Comparison of ENCODE assay signal across 10 cellular contexts in genomic region chr6:170439366-170440351, GRCh38.
DNase-seq lines count a peak whose midpoint lies in the region; ATAC-seq and TF ChIP-seq lines count a peak whose summit lies in the region.
"Had no signal": no experiment of that assay in that cellular context is flagged by ENCODE, and none has a peak within 500 bp of the region (broad histone marks: within the 10 kb centered on the region; RNA-seq: fewer than 3 reads in every experiment).

No MANE protein-coding gene starts in this region.

- H2AFZ ChIP-seq in PC-3 (ENCODE audit: low read length): no peak overlapping the region

- H3K36me3 ChIP-seq in left ventricle myocardium inferior: no peaks in the 10 kb centered on the region
- no peaks in the 10 kb centered on the region for H3K36me3 ChIP-seq in PC-3 (ENCODE audit: low read depth, low read length)

- H3K4me2 ChIP-seq in PC-3 (ENCODE audit: low read length): no peak overlapping the region

- no TSS peak for BruUV-seq in PC-3 (replicated peaks; lab: Mats Ljungman, UMichigan)

- no peak overlapping the region for H3K9ac ChIP-seq in PC-3 (ENCODE audit: low read length)

- no peaks in the 10 kb centered on the region for H3K36me3 Mint-ChIP-seq in natural killer cell treated with Interleukin-12 subunit alpha and Interleukin-12 subunit beta and Interleukin-15 and Interleukin-18, amount 100 ng/mL, for 72 hours
- no peaks in the 10 kb centered on the region for H3K36me3 Mint-ChIP-seq in T-cell

- H3K27ac Mint-ChIP-seq in natural killer cell treated with Interleukin-12 subunit alpha and Interleukin-12 subunit beta and Interleukin-15 and Interleukin-18, amount 100 ng/mL, for 72 hours: no peak overlapping the region
- no peak overlapping the region for H3K27ac Mint-ChIP-seq in T-cell
- H3K27ac Mint-ChIP-seq: activated naive CD4-positive, alpha-beta T cell treated with anti-CD3 and anti-CD28 coated beads for 36 hours had no signal

- H4K20me1 ChIP-seq in PC-3 (ENCODE audit: low read length): no peaks in the 10 kb centered on the region

- TF ChIP-seq CTCF in left ventricle myocardium inferior (IDR thresholded peaks at IDR 0.05; ENCODE audit: borderline replicate concordance) (no peak), PC-3 (conservative IDR thresholded peaks at IDR 0.05; ENCODE audit: low read depth, low read length) (no peak)

- H3K4me3 ChIP-seq in left ventricle myocardium inferior (no peak overlapping the region), PC-3 (ENCODE audit: low read length) (no peak overlapping the region)

- ATAC-seq in Right ventricle myocardium superior (ENCODE audit: poor library complexity): peak; percentile 54
- no peak for ATAC-seq in natural killer cell treated with Interleukin-12 subunit alpha and Interleukin-12 subunit beta and Interleukin-15 and Interleukin-18, amount 100 ng/mL, for 72 hours
- ATAC-seq in T-cell (replicated peaks in 1 of 4): no peak
- no peak for ATAC-seq in HG03457 (IDR thresholded peaks at IDR 0.05; ENCODE audit: unreplicated experiment)
- no peak for ATAC-seq in PC-3

- no peaks in the 10 kb centered on the region for H3K27me3 Mint-ChIP-seq in natural killer cell treated with Interleukin-12 subunit alpha and Interleukin-12 subunit beta and Interleukin-15 and Interleukin-18, amount 100 ng/mL, for 72 hours
- peaks cover 12 to 14% of the 10 kb centered on the region in 2 donors for H3K27me3 Mint-ChIP-seq in T-cell

- no peaks in the 10 kb centered on the region for H3F3A ChIP-seq in PC-3 (ENCODE audit: low read length, unreplicated experiment)

- H3K9me2 ChIP-seq in PC-3 (replicated peaks; ENCODE audit: low read length): no peaks in the 10 kb centered on the region

- no peaks in the 10 kb centered on the region for H3K79me2 ChIP-seq in PC-3 (ENCODE audit: low read length)

- H3K9me3 ChIP-seq in left ventricle myocardium inferior (replicated peaks) (peaks cover 15% of the 10 kb centered on the region), PC-3 (ENCODE audit: low read length) (no peaks in the 10 kb centered on the region)

- DNase-seq in Right ventricle myocardium superior (no peak), left ventricle myocardium inferior (no peak), ecto neural progenitor cell (ENCODE audit: low spot score) (peak; percentile 47), T-cell (no peak), PC-3 (no peak)
- DNase-seq in natural killer cell treated with Interleukin-12 subunit alpha and Interleukin-12 subunit beta and Interleukin-15 and Interleukin-18, amount 100 ng/mL, for 72 hours (ENCODE audit: low spot score): peak; percentile 57
- DNase-seq in effector CD4-positive, alpha-beta T cell: no peak
- DNase-seq: activated naive CD4-positive, alpha-beta T cell treated with anti-CD3 and anti-CD28 coated beads for 36 hours; NCI-H1436 had no signal

- intact Hi-C loops in Right ventricle myocardium superior (cut with DNase I): no loop called here
- intact Hi-C loops in left ventricle myocardium inferior (cut with micrococcal nuclease): no loop called here
- intact Hi-C loops in PC-3 (cut with micrococcal nuclease): no loop called here

- peaks cover 7% of the 10 kb centered on the region for H3K27me3 ChIP-seq in left ventricle myocardium inferior (ENCODE audit: low read depth)
- H3K27me3 ChIP-seq in PC-3 (ENCODE audit: low read length): no peaks in the 10 kb centered on the region

- H3K4me3 Mint-ChIP-seq in natural killer cell treated with Interleukin-12 subunit alpha and Interleukin-12 subunit beta and Interleukin-15 and Interleukin-18, amount 100 ng/mL, for 72 hours: no peak overlapping the region
- peak overlapping the region in 1 of 3 donors; percentile 20 for H3K4me3 Mint-ChIP-seq in T-cell
- H3K4me3 Mint-ChIP-seq: activated naive CD4-positive, alpha-beta T cell treated with anti-CD3 and anti-CD28 coated beads for 36 hours had no signal

- H3K4me1 ChIP-seq in left ventricle myocardium inferior (peaks cover 19% of the 10 kb centered on the region), PC-3 (ENCODE audit: insufficient read depth, low read length) (peaks cover 10% of the 10 kb centered on the region)

- H3K27ac ChIP-seq in left ventricle myocardium inferior (replicated peaks) (no peak overlapping the region), PC-3 (ENCODE audit: low read length) (no peak overlapping the region)

- peaks cover 29 to 39% of the 10 kb centered on the region in 2 donors for H3K4me1 Mint-ChIP-seq in natural killer cell treated with Interleukin-12 subunit alpha and Interleukin-12 subunit beta and Interleukin-15 and Interleukin-18, amount 100 ng/mL, for 72 hours (ENCODE audit: low read depth in 2 of 2)
- H3K4me1 Mint-ChIP-seq in T-cell: peaks cover 0 to 6% (median 5%) of the 10 kb centered on the region in 3 donors

- POLR2A ChIA-PET in T-cell (lab: Charles Lee) (no interaction called here), PC-3 (lab: Charles Lee; ENCODE audit: unreplicated experiment) (no interaction called here)

- CTCF ChIA-PET in T-cell (lab: Charles Lee) (no interaction called here), PC-3 (lab: Charles Lee) (no interaction called here)

- no peaks in the 10 kb centered on the region for H3K9me3 Mint-ChIP-seq in natural killer cell treated with Interleukin-12 subunit alpha and Interleukin-12 subunit beta and Interleukin-15 and Interleukin-18, amount 100 ng/mL, for 72 hours
- peaks cover 5 to 15% (median 9%) of the 10 kb centered on the region in 3 donors for H3K9me3 Mint-ChIP-seq in T-cell

Comparison
In these comparisons a context has a peak if more than half of its experiments do, and no peak if none do; other contexts are left out.
1. DNase-seq: peak in ecto neural progenitor cell (single experiment) and natural killer cell treated with Interleukin-12 subunit alpha and Interleukin-12 subunit beta and Interleukin-15 and Interleukin-18, amount 100 ng/mL, for 72 hours (single experiment); none in Right ventricle myocardium superior (single experiment), left ventricle myocardium inferior (single experiment), effector CD4-positive, alpha-beta T cell (single experiment), T-cell (0 of 34) and PC-3 (single experiment).